ENCODE assay signal across 1 cellular context in the genomic region with DNA sequence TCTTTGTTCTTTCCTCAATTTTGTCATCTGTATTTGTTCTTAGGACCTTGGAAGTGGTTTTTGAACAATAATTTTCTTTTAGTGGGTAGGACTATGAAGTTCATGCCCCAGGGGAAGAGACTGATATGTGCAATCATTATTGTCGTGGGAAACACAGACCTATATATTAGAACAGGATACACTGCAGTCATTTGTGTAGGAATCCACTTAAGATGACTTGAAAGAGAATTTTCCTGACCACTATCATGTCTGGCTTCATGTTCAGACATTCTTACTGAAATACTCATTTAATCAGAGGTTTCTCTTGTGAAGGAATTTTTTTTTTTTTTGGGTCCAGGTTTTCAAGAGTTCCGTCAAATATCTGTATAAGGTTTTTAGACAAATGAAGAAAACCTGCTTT.
TF ChIP-seq lines count a peak whose summit lies in the region.

No MANE protein-coding gene starts in this region.

TF ChIP-seq in IMR-90, 13 proteins besides CTCF, POLR2A, EP300 and RAD21 (continued from another document):
- TF ChIP-seq, protein P1, sequence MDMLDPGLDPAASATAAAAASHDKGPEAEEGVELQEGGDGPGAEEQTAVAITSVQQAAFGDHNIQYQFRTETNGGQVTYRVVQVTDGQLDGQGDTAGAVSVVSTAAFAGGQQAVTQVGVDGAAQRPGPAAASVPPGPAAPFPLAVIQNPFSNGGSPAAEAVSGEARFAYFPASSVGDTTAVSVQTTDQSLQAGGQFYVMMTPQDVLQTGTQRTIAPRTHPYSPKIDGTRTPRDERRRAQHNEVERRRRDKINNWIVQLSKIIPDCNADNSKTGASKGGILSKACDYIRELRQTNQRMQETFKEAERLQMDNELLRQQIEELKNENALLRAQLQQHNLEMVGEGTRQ (IDR thresholded peaks at IDR 0.05; ENCODE audit: low read depth, low read length), result no peak
- TF ChIP-seq SMC3 (IDR thresholded peaks at IDR 0.05; ENCODE audit: low read depth, low read length) (no peak), MXI1 (IDR thresholded peaks at IDR 0.05; ENCODE audit: borderline replicate concordance, low read depth, low read length) (no peak)
TF ChIP-seq in IMR-90: peak in this region for 0.
